In the genomic region with DNA sequence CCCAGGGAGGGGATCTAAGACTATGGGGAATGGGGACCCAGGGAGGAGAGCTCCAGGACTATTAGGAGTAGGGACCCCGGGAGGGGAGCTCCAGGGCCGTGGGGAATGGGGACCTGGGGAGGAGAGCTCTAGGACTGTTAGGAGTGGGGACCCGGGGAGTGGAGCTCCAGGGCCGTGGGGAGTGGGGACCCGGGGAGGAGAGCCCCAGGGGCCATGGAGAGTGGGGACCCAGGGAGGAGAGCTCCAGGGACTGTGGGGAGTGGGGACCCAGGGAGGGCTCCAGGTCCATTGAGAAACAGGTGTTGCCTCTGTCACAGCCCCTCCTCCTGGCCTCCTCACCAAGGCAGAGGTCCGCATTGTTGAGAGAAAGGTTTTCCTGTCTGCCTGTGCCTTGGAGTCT, we compare ENCODE assay signal across 25 cellular contexts. TPM values are rescaled to one million over a fixed set of nuclear protein-coding genes. Genes with fewer than 3 reads are reported as not detected.
DNase-seq lines count a peak whose midpoint lies in the region; TF ChIP-seq lines count a peak whose summit lies in the region.
"Had no signal": no experiment of that assay in that cellular context is flagged by ENCODE, and none has a peak within 500 bp of the region (broad histone marks: within the 10 kb centered on the region; RNA-seq: fewer than 3 reads in every experiment).

No MANE protein-coding gene starts in this region.

- H3K27ac ChIP-seq in left ventricle myocardium inferior (replicated peaks) (peak overlapping the region; percentile 27), right atrium auricular region (no peak overlapping the region), ascending aorta (peak overlapping the region; percentile 3 to 23), esophagus squamous epithelium (no peak overlapping the region)

- H3K36me3 ChIP-seq in left ventricle myocardium inferior (peaks cover 4% of the 10 kb centered on the region), right atrium auricular region (peaks cover 8% of the 10 kb centered on the region), ascending aorta (peaks cover 4 to 7% of the 10 kb centered on the region in 2 donors), esophagus squamous epithelium (peaks cover 0 to 35% (median 0%) of the 10 kb centered on the region in 3 donors)

- no peaks in the 10 kb centered on the region for H3K9me3 Mint-ChIP-seq in nephron progenitor cell
- H3K9me3 Mint-ChIP-seq: activated naive CD8-positive, alpha-beta T cell treated with anti-CD3 and anti-CD28 coated beads, Interleukin-2, amount 10 ng/mL, durations not matched to agents 7 days and 5 days; activated T-helper 1 cell treated with anti-CD3 and anti-CD28 coated beads, Interleukin-12 subunit alpha, Interleukin-12 subunit beta, Interleukin-2, Interleukin-4 antibody, amounts not matched to agents 30 ng/mL and 10 ng/mL and 1 ng/mL, durations not matched to agents 14 hours and 24 hours and 36 hours; naive B cell had no signal

- 70 to 83% methylated on average over 3 to 6 of the region's 6 CpGs for WGBS in esophagus squamous epithelium, 2 donors

- peaks cover 73% of the 10 kb centered on the region for H3K4me1 Mint-ChIP-seq in nephron progenitor cell

- H3K27me3 Mint-ChIP-seq in nephron progenitor cell (ENCODE audit: low read depth, poor library complexity), result no peaks in the 10 kb centered on the region
- H3K27me3 Mint-ChIP-seq: activated naive CD8-positive, alpha-beta T cell treated with anti-CD3 and anti-CD28 coated beads, Interleukin-2, amount 10 ng/mL, durations not matched to agents 7 days and 5 days; naive B cell had no signal

- no peak overlapping the region for H3K4me3 Mint-ChIP-seq in nephron progenitor cell
- H3K4me3 Mint-ChIP-seq: activated naive CD8-positive, alpha-beta T cell treated with anti-CD3 and anti-CD28 coated beads, Interleukin-2, amount 10 ng/mL, durations not matched to agents 7 days and 5 days; activated T-helper 1 cell treated with anti-CD3 and anti-CD28 coated beads, Interleukin-12 subunit alpha, Interleukin-12 subunit beta, Interleukin-2, Interleukin-4 antibody, amounts not matched to agents 30 ng/mL and 10 ng/mL and 1 ng/mL, durations not matched to agents 14 hours and 24 hours and 36 hours had no signal

- no peak overlapping the region for H3K27ac Mint-ChIP-seq in nephron progenitor cell
- H3K27ac Mint-ChIP-seq: activated naive CD8-positive, alpha-beta T cell treated with anti-CD3 and anti-CD28 coated beads, Interleukin-2, amount 10 ng/mL, durations not matched to agents 7 days and 5 days; activated T-helper 1 cell treated with anti-CD3 and anti-CD28 coated beads, Interleukin-12 subunit alpha, Interleukin-12 subunit beta, Interleukin-2, Interleukin-4 antibody, amounts not matched to agents 30 ng/mL and 10 ng/mL and 1 ng/mL, durations not matched to agents 14 hours and 24 hours and 36 hours had no signal

- H3K4me1 ChIP-seq in left ventricle myocardium inferior (peaks cover 99% of the 10 kb centered on the region), right atrium auricular region (peaks cover 0 to 92% of the 10 kb centered on the region in 2 donors), ascending aorta (peaks cover 13 to 40% of the 10 kb centered on the region in 2 donors), esophagus squamous epithelium (peaks cover 47 to 100% (median 49%) of the 10 kb centered on the region in 3 donors)

- DNase-seq in left ventricle myocardium inferior (no peak), right atrium auricular region (ENCODE audit: low spot score) (no peak), ascending aorta (ENCODE audit: low spot score in 2 of 2) (peak in 1 of 2 donors; percentile 43), posterior vena cava (ENCODE audit: low spot score) (peak; percentile 73), NCI-H1436 treated with DMSO at 0.1 percent for 48 hours (lab: John Stamatoyannopoulos, UW) (no peak), NCI-H2196 (lab: John Stamatoyannopoulos, UW; ENCODE audit: unreplicated experiment) (no peak), esophagus squamous epithelium (lab: John Stamatoyannopoulos, UW) (no peak), nephron progenitor cell (no peak)
- DNase-seq: activated CD4-positive, alpha-beta T cell treated with anti-CD3 and anti-CD28 coated beads for 4 hours; activated naive CD8-positive, alpha-beta T cell treated with anti-CD3 and anti-CD28 coated beads, Interleukin-2, amount 10 ng/mL, durations not matched to agents 7 days and 5 days; C1 segment of cervical spinal cord; cerebellar nuclear complex; EL; heart right ventricle; Kasumi-1; left cardiac atrium; mesendoderm; naive B cell; NCI-H187; NCI-H2171 treated with DMSO at 0.1 percent for 48 hours; NCI-H524 treated with DMSO at 0.1 percent for 48 hours; NK-92 treated with Interleukin-12 subunit alpha and Interleukin-12 subunit beta, amount 100 ng/mL, for 24 hours; right cardiac atrium had no signal

- H3K4me3 ChIP-seq in left ventricle myocardium inferior (no peak overlapping the region), right atrium auricular region (no peak overlapping the region), ascending aorta (no peak overlapping the region), esophagus squamous epithelium (no peak overlapping the region)
- H3K4me3 ChIP-seq: heart right ventricle, upper lobe of left lung had no signal

- H3K27me3 ChIP-seq in left ventricle myocardium inferior (ENCODE audit: low read depth) (no peaks in the 10 kb centered on the region), right atrium auricular region (no peaks in the 10 kb centered on the region), ascending aorta (no peaks in the 10 kb centered on the region), esophagus squamous epithelium (no peaks in the 10 kb centered on the region)
- H3K27me3 ChIP-seq: heart right ventricle, upper lobe of left lung had no signal

- no peak for TF ChIP-seq CTCF in left ventricle myocardium inferior (IDR thresholded peaks at IDR 0.05; ENCODE audit: borderline replicate concordance)
- TF ChIP-seq CTCF in right atrium auricular region (IDR thresholded peaks at IDR 0.05), result no peak
- TF ChIP-seq CTCF in ascending aorta (IDR thresholded peaks at IDR 0.05), result no peak
- no peak for TF ChIP-seq CTCF in esophagus squamous epithelium (IDR thresholded peaks at IDR 0.05)
- TF ChIP-seq CTCF in nephron progenitor cell (IDR thresholded peaks at IDR 0.05), result no peak

- no peaks in the 10 kb centered on the region for H3K9me3 ChIP-seq in left ventricle myocardium inferior (replicated peaks)
- H3K9me3 ChIP-seq in right atrium auricular region, result no peaks in the 10 kb centered on the region
- no peaks in the 10 kb centered on the region for H3K9me3 ChIP-seq in ascending aorta
- H3K9me3 ChIP-seq in esophagus squamous epithelium, result no peaks in the 10 kb centered on the region
- H3K9me3 ChIP-seq: heart right ventricle, upper lobe of left lung had no signal

- H3K36me3 Mint-ChIP-seq in nephron progenitor cell (ENCODE audit: low read depth), result peaks cover 4% of the 10 kb centered on the region

- TF ChIP-seq POLR2A in esophagus squamous epithelium (IDR thresholded peaks at IDR 0.05), result no peak

- intact Hi-C loops in left ventricle myocardium inferior (cut with micrococcal nuclease) (no loop called here), ascending aorta (cut with DNase I) (loop anchor here (10.0 kb wide), 1 partner anchor 46 kb away; no protein-coding TSS in a partner anchor), posterior vena cava (cut with DNase I) (no loop called here), esophagus squamous epithelium (cut with DNase I) (no loop called here)

RNA-seq across cellular contexts. Expression of gene MPRIP, which starts 16.0 kb away (rescaled TPM):
- 350 TPM for total RNA-seq in left ventricle myocardium inferior
- 100 to 1,000 TPM; 102 to 145 TPM for total RNA-seq in right atrium auricular region
- total RNA-seq in ascending aorta, result 246 TPM
- 100 to 1,000 TPM; 359 to 405 TPM for total RNA-seq in posterior vena cava
- total RNA-seq in esophagus squamous epithelium, result 100 to 1,000 TPM in 3 of 4 donors, 10 to 100 TPM in 1; 65.7 to 168 (median 147) TPM

Comparison
In these comparisons a context has a peak if more than half of its experiments do, and no peak if none do; other contexts are left out.
1. H3K27ac ChIP-seq: peak in left ventricle myocardium inferior (single experiment) and ascending aorta (2 of 2); none in right atrium auricular region (0 of 2) and esophagus squamous epithelium (0 of 4).